1 cellular context compared by ENCODE assay signal in genomic region chr20:33857722-33858563, GRCh38.
TF ChIP-seq lines count a peak whose summit lies in the region.

No MANE protein-coding gene starts in this region.

TF ChIP-seq in HepG2, 621 proteins besides CTCF, POLR2A, EP300 and RAD21 (continued from another document):
- TF ChIP-seq, protein P1, sequence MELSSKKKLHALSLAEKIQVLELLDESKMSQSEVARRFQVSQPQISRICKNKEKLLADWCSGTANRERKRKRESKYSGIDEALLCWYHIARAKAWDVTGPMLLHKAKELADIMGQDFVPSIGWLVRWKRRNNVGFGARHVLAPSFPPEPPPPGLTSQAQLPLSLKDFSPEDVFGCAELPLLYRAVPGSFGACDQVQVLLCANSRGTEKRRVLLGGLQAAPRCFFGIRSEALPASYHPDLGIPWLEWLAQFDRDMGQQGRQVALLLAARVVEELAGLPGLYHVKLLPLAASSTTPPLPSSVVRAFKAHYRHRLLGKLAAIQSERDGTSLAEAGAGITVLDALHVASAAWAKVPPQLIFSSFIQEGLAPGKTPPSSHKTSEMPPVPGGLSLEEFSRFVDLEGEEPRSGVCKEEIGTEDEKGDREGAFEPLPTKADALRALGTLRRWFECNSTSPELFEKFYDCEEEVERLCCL (CRISPR knock-in tag; IDR thresholded peaks at IDR 0.05; ENCODE audit: borderline replicate concordance): no peak
- TF ChIP-seq, protein P2, sequence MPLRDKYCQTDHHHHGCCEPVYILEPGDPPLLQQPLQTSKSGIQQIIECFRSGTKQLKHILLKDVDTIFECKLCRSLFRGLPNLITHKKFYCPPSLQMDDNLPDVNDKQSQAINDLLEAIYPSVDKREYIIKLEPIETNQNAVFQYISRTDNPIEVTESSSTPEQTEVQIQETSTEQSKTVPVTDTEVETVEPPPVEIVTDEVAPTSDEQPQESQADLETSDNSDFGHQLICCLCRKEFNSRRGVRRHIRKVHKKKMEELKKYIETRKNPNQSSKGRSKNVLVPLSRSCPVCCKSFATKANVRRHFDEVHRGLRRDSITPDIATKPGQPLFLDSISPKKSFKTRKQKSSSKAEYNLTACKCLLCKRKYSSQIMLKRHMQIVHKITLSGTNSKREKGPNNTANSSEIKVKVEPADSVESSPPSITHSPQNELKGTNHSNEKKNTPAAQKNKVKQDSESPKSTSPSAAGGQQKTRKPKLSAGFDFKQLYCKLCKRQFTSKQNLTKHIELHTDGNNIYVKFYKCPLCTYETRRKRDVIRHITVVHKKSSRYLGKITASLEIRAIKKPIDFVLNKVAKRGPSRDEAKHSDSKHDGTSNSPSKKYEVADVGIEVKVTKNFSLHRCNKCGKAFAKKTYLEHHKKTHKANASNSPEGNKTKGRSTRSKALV (CRISPR knock-in tag; IDR thresholded peaks at IDR 0.05): no peak
- TF ChIP-seq SALL1 (CRISPR knock-in tag; IDR thresholded peaks at IDR 0.05) (peak; percentile 8; the same call in 1 of the 2 replicates), HNRNPUL1 (IDR thresholded peaks at IDR 0.05; ENCODE audit: low read depth, low read length) (no peak), ZHX2 (IDR thresholded peaks at IDR 0.05; ENCODE audit: low read depth) (no peak), ZHX2 (CRISPR knock-in tag; IDR thresholded peaks at IDR 0.05; ENCODE audit: borderline replicate concordance) (no peak), ISX (CRISPR knock-in tag; conservative IDR thresholded peaks at IDR 0.05) (no peak), HNRNPL (IDR thresholded peaks at IDR 0.05; ENCODE audit: low read depth, low read length) (no peak), ZNF720 (CRISPR knock-in tag; IDR thresholded peaks at IDR 0.05) (no peak), TFAP4 (IDR thresholded peaks at IDR 0.05; ENCODE audit: borderline replicate concordance, low read depth) (no peak), ZMAT3 (CRISPR knock-in tag; conservative IDR thresholded peaks at IDR 0.05) (no peak), SNAI1 (CRISPR knock-in tag; IDR thresholded peaks at IDR 0.05; ENCODE audit: borderline replicate concordance) (no peak), ZNF468 (CRISPR knock-in tag; IDR thresholded peaks at IDR 0.05) (no peak), SP140L (CRISPR knock-in tag; IDR thresholded peaks at IDR 0.05; ENCODE audit: borderline replicate concordance) (no peak), HDAC6 (IDR thresholded peaks at IDR 0.05; ENCODE audit: low read depth, low read length) (no peak), ISL2 (CRISPR knock-in tag; IDR thresholded peaks at IDR 0.05) (no peak), PITX1 (CRISPR knock-in tag; IDR thresholded peaks at IDR 0.05) (peak; percentile 42; the same call in 1 of the 2 replicates), PRMT3 (CRISPR knock-in tag; IDR thresholded peaks at IDR 0.05; ENCODE audit: borderline replicate concordance, low read depth) (no peak), SAP130 (CRISPR knock-in tag; IDR thresholded peaks at IDR 0.05; ENCODE audit: low read depth) (no peak)
- TF ChIP-seq, protein P3, sequence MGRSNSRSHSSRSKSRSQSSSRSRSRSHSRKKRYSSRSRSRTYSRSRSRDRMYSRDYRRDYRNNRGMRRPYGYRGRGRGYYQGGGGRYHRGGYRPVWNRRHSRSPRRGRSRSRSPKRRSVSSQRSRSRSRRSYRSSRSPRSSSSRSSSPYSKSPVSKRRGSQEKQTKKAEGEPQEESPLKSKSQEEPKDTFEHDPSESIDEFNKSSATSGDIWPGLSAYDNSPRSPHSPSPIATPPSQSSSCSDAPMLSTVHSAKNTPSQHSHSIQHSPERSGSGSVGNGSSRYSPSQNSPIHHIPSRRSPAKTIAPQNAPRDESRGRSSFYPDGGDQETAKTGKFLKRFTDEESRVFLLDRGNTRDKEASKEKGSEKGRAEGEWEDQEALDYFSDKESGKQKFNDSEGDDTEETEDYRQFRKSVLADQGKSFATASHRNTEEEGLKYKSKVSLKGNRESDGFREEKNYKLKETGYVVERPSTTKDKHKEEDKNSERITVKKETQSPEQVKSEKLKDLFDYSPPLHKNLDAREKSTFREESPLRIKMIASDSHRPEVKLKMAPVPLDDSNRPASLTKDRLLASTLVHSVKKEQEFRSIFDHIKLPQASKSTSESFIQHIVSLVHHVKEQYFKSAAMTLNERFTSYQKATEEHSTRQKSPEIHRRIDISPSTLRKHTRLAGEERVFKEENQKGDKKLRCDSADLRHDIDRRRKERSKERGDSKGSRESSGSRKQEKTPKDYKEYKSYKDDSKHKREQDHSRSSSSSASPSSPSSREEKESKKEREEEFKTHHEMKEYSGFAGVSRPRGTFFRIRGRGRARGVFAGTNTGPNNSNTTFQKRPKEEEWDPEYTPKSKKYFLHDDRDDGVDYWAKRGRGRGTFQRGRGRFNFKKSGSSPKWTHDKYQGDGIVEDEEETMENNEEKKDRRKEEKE (IDR thresholded peaks at IDR 0.05): no peak
TF ChIP-seq in HepG2: peak in this region for 8.
